9 cellular contexts compared by ENCODE assay signal in the genomic region with DNA sequence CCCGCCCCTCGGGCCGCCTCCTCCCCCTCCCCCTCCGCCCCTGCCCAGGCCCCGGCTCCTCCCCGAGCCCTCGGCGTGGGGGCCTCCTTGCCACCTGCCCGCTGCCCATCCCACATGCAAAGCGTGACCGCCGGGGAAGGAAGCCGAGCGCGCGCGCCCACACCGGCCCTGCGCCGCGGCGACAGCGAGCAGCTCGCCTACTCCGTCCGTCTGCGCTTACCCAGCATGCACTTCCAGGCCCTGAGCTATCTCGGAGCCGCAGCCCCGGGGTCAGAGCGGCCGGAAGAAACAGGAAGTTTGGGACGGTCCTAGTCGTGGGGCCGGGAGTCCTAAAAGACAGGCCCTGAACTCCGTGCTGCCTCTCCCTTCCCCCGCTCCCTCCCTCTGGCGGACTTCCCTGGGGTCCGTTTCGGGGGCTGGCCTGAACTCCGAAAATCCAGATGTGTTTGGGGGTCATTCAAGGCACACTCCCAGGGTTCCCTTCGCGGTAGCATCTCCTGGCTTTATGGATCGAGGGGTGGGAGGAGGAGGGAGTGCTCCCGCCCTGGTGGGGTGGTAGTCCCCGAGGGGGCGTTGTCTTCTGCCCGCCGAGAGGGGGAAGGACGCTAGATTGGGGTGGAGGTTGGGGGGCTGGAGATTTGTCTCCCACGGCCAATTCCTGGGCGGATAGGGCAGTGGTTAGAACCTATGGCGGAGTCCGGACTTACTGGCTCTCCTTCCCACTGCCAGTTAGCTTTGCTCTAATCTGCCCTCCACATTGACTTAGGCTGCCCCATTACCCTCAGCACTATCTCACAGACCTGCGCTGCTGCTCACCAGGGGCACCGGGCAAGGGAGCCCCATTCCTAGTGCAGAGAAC. TPM values are rescaled to one million over a fixed set of nuclear protein-coding genes. Genes with fewer than 3 reads are reported as not detected.
DNase-seq lines count a peak whose midpoint lies in the region; ATAC-seq, FAIRE-seq and TF ChIP-seq lines count a peak whose summit lies in the region.
"Had no signal": no experiment of that assay in that cellular context is flagged by ENCODE, and none has a peak within 500 bp of the region (broad histone marks: within the 10 kb centered on the region; RNA-seq: fewer than 3 reads in every experiment).

No MANE protein-coding gene starts in this region.

- intact Hi-C loops in K562 (cut with micrococcal nuclease) = no loop called here

- DNase-seq in EL (peak; percentile 67), GM20000 (ENCODE audit: low spot score) (peak; percentile 77), SHP77 (lab: John Stamatoyannopoulos, UW) (peak; percentile 20 to 63), K562 (ENCODE audit: extremely low read depth in 1 of 4, low spot score in 3 of 4) (peak; percentile 80 to 90 (median 86)), inferior parietal cortex (ENCODE audit: extremely low spot score) (peak; percentile 21), kidney glomerular epithelial cell (lab: John Stamatoyannopoulos, UW) (no peak)
- peak; percentile 45 for DNase-seq in stimulated activated CD4-positive, alpha-beta T cell treated with anti-CD3 and anti-CD28 coated beads, Interleukin-1b, Interleukin-23, amount 100 ng/mL, for 48 hours

- TF ChIP-seq POLR2A in K562 (conservative IDR thresholded peaks at IDR 0.05) = peak; percentile 80

- H3K4me1 ChIP-seq in K562 (replicated peaks in 1 of 2; ENCODE audit: control insufficient read depth in 2 of 2, insufficient read depth in 2 of 2, low read length in 2 of 2) = peaks cover 40 to 51% of the 10 kb centered on the region in 2 experiments

- H3K4me3 ChIP-seq in K562 = peak overlapping the region; percentile 37

- FAIRE-seq in K562 (lab: Jason Lieb, UNC) = peak; percentile 94

- ATAC-seq in HG03571 (IDR thresholded peaks at IDR 0.05; ENCODE audit: unreplicated experiment) = peak; percentile 55
- ATAC-seq in K562 = peak; percentile 84

- H3K9ac ChIP-seq in K562 (ENCODE audit: insufficient read depth in 1 of 2, low read depth in 2 of 2, low read length in 2 of 2) = peak overlapping the region; percentile 76 to 83

- TSS peak; percentile 58 for BruUV-seq in K562 (replicated peaks; lab: Mats Ljungman, UMichigan)

- in situ Hi-C loops in K562 (cut with MboI) = no loop called here

- peak overlapping the region; percentile 97 for H2AFZ ChIP-seq in K562 (ENCODE audit: low read depth, low read length)

- CTCF ChIA-PET in K562 (lab: Yijun Ruan, JAX; ENCODE audit: low intra/inter-chr PET ratio) = no interaction called here

- H3K9me1 ChIP-seq in K562 (ENCODE audit: control insufficient read depth, insufficient read depth, low read length) = no peaks in the 10 kb centered on the region

- 3% methylated on average over 6 of the region's 56 CpGs for WGBS in K562 (ENCODE audit: insufficient coverage, low coverage, missing lambda C conversion rate)

- POLR2A ChIA-PET in K562 (lab: Yijun Ruan, JAX) = interaction anchor here (0.6 to 1.5 kb wide), 5 partner anchors 10 to 726 kb away, joined by 3 to 11 read pairs (median 4); no protein-coding TSS in a partner anchor

- 0 out of 4 replicates have a peak, but pooled peaks of 1 of the 2 experiments have one; percentile 3 for TF ChIP-seq RAD21 in K562 (CRISPR knock-in tag; conservative IDR thresholded peaks at IDR 0.05 in 1 of 2, IDR thresholded peaks at IDR 0.05 in 1 of 2)

- no peaks in the 10 kb centered on the region for H3K9me3 ChIP-seq in K562 (replicated peaks; ENCODE audit: control insufficient read depth, insufficient read depth, low read depth, low read length)

- peak overlapping the region; percentile 82 for H3K4me2 ChIP-seq in K562 (ENCODE audit: insufficient read depth, low read length)

- peak overlapping the region; percentile 94 for H3K27ac ChIP-seq in K562 (ENCODE audit: extremely low read depth, low read depth, low read length)
- H3K27ac ChIP-seq: epithelial cell of prostate had no signal

- peak; percentile 46; the same call in 1 of the 2 replicates for TF ChIP-seq EP300 in K562 (IDR thresholded peaks at IDR 0.05; ENCODE audit: low read length)

- no peaks in the 10 kb centered on the region for H3K27me3 ChIP-seq in K562 (ENCODE audit: control insufficient read depth in 2 of 2, insufficient read depth in 2 of 2, low read length in 2 of 2)

- no peaks in the 10 kb centered on the region for H3K36me3 ChIP-seq in K562 (ENCODE audit: control insufficient read depth, insufficient read depth, low read length)

- H3K79me2 ChIP-seq in K562 (ENCODE audit: control insufficient read depth, insufficient read depth, low read length) = peaks cover 9% of the 10 kb centered on the region; the same call in 2 of the 3 replicates

- TF ChIP-seq CTCF in GM20000 (IDR thresholded peaks at IDR 0.05; ENCODE audit: extremely low read depth, missing control alignments) = no peak
- no peak for TF ChIP-seq CTCF in K562 (IDR thresholded peaks at IDR 0.05 in 2 of 3, conservative IDR thresholded peaks at IDR 0.05 in 1 of 3; ENCODE audit: insufficient read depth in 2 of 3, low read depth in 1 of 3, low read length in 3 of 3)

- H4K20me1 ChIP-seq in K562 (replicated peaks; ENCODE audit: control insufficient read depth, insufficient read depth, low read length) = no peaks in the 10 kb centered on the region

TF ChIP-seq in K562, 482 proteins besides CTCF, POLR2A, EP300 and RAD21 (continues in another document):
- TF ChIP-seq XRCC5 (IDR thresholded peaks at IDR 0.05; ENCODE audit: low read depth, low read length) (no peak), PHF8 (IDR thresholded peaks at IDR 0.05; ENCODE audit: borderline replicate concordance, low read length) (peak; percentile 80), TCF7L2 (IDR thresholded peaks at IDR 0.05; ENCODE audit: low read depth, low read length) (no peak), ZNF197 (CRISPR knock-in tag; IDR thresholded peaks at IDR 0.05; ENCODE audit: low read depth) (peak; percentile 36; the same call in 1 of the 2 replicates), KLF6 (CRISPR knock-in tag; IDR thresholded peaks at IDR 0.05; ENCODE audit: borderline replicate concordance) (no peak; the same call in 1 of the 2 replicates), TRIM24 (IDR thresholded peaks at IDR 0.05) (peak in 1 of 2 experiments; percentile 31; a peak in 1 of 4 replicates), CC2D1A (IDR thresholded peaks at IDR 0.05) (peak; percentile 97)
- TF ChIP-seq, protein P1, sequence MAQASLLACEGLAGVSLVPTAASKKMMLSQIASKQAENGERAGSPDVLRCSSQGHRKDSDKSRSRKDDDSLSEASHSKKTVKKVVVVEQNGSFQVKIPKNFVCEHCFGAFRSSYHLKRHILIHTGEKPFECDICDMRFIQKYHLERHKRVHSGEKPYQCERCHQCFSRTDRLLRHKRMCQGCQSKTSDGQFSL (CRISPR knock-in tag; IDR thresholded peaks at IDR 0.05) = no peak; the same call in 1 of the 2 replicates
- TF ChIP-seq, protein P1 (tag; IDR thresholded peaks at IDR 0.05) = no peak

RNA-seq across cellular contexts. Expression of a gene that starts 25.0 kb away (rescaled TPM):
- 14.0 and 23.7 TPM in 2 replicates for total RNA-seq in K562 (2011; cell fraction: chromatin; rRNA removed; ENCODE audit: low replicate concordance)
- 8.3 TPM in 2 replicates for total RNA-seq in K562 (2011; cell fraction: nucleolus; rRNA removed)
- total RNA-seq in K562 (2011; cell fraction: nucleoplasm; rRNA removed) = 9.8 and 10.6 TPM in 2 replicates
- total RNA-seq in K562 (2014; rRNA removed) (3.3 and 4.5 TPM in 2 replicates), K562 (2014; rRNA removed; fragmentation: Illumina TruSeq; extraction: Trizol) (1.4 and 2.1 TPM in 2 replicates), K562 (2015; rRNA removed; fragmentation: Illumina TruSeq; extraction: Trizol) (2.1 and 3.3 TPM in 2 replicates), K562 (2021) (26.2 and 29.6 TPM in 2 replicates)
- polyA plus RNA-seq in K562 (2011; rRNA removed) (1.0 and 1.7 TPM in 2 replicates), K562 (2014; fragmentation: Illumina TruSeq; extraction: Trizol) (16.2 and 18.2 TPM in 2 replicates), K562 (2014; fragmentation: Nextera tagmentation; extraction: Ambion mirVana) (under 1 TPM; 0.48 to 0.55 TPM), K562 (2014; rRNA removed) (4.3 and 5.0 TPM in 2 replicates)
- polyA plus RNA-seq in K562 (2011; cell fraction: cytosol; rRNA removed) = 1.1 and 1.2 TPM in 2 replicates
- polyA plus RNA-seq in K562 (2011; cell fraction: nucleus; rRNA removed) = 4.0 and 5.7 TPM in 2 replicates
- polyA plus RNA-seq in K562 (2012) = 9.5 and 11.9 TPM in 2 replicates
- polyA minus RNA-seq in K562 (2011; rRNA and poly(A)+ RNA removed) = 1.8 and 2.1 TPM in 2 replicates
- 7.8 and 13.0 TPM in 2 replicates for polyA minus RNA-seq in K562 (2011; cell fraction: cytosol; rRNA and poly(A)+ RNA removed)
- 3.2 and 3.4 TPM in 2 replicates for polyA minus RNA-seq in K562 (2011; cell fraction: nucleus; rRNA and poly(A)+ RNA removed)

RNA-seq across cellular contexts. Expression of a gene that starts 51.5 kb away (rescaled TPM):
- total RNA-seq in K562 (2011; cell fraction: chromatin; rRNA removed; ENCODE audit: low replicate concordance) = 24.6 and 45.1 TPM in 2 replicates
- total RNA-seq in K562 (2011; cell fraction: nucleolus; rRNA removed) = 13.9 and 16.3 TPM in 2 replicates
- 23.8 and 26.2 TPM in 2 replicates for total RNA-seq in K562 (2011; cell fraction: nucleoplasm; rRNA removed)
- 66.2 and 70.0 TPM in 2 replicates for total RNA-seq in K562 (2014; rRNA removed)
- total RNA-seq in K562 (2014; rRNA removed; fragmentation: Illumina TruSeq; extraction: Trizol) = 82.0 and 87.9 TPM in 2 replicates
- total RNA-seq in K562 (2015; rRNA removed; fragmentation: Illumina TruSeq; extraction: Trizol) = 88.7 and 91.0 TPM in 2 replicates
- 54.6 and 56.2 TPM in 2 replicates for total RNA-seq in K562 (2021)
- polyA plus RNA-seq in K562 (2011; rRNA removed) = 22.8 and 36.9 TPM in 2 replicates
- polyA plus RNA-seq in K562 (2011; cell fraction: cytosol; rRNA removed) = 10.0 and 10.8 TPM in 2 replicates
- 17.4 and 18.0 TPM in 2 replicates for polyA plus RNA-seq in K562 (2011; cell fraction: nucleus; rRNA removed)
- 29.8 and 47.2 TPM in 2 replicates for polyA plus RNA-seq in K562 (2012)
- 70.3 and 87.4 TPM in 2 replicates for polyA plus RNA-seq in K562 (2014; fragmentation: Illumina TruSeq; extraction: Trizol)
- polyA plus RNA-seq in K562 (2014; fragmentation: Nextera tagmentation; extraction: Ambion mirVana) = 10 to 100 TPM; 30.5 to 59.9 TPM
- polyA plus RNA-seq in K562 (2014; rRNA removed) = 59.9 and 64.1 TPM in 2 replicates
- 42.6 and 49.3 TPM in 2 replicates for polyA minus RNA-seq in K562 (2011; rRNA and poly(A)+ RNA removed)
- polyA minus RNA-seq in K562 (2011; cell fraction: cytosol; rRNA and poly(A)+ RNA removed) = 13.0 and 27.0 TPM in 2 replicates
- 6.7 and 12.8 TPM in 2 replicates for polyA minus RNA-seq in K562 (2011; cell fraction: nucleus; rRNA and poly(A)+ RNA removed)
